In genomic region chr12:45587877-45588530, GRCh38 we compare ENCODE assay signal across 1 cellular context.
TF ChIP-seq lines count a peak whose summit lies in the region.

No MANE protein-coding gene starts in this region.

TF ChIP-seq in WTC11, 78 proteins besides CTCF, POLR2A, EP300 and RAD21 (continued from another document):
- TF ChIP-seq ZNF281 (CRISPR knock-in tag; IDR thresholded peaks at IDR 0.05) (no peak), ZNF396 (CRISPR knock-in tag; IDR thresholded peaks at IDR 0.05; ENCODE audit: borderline replicate concordance) (no peak), ZBTB21 (CRISPR knock-in tag; IDR thresholded peaks at IDR 0.05; ENCODE audit: borderline replicate concordance) (no peak), ARID4B (CRISPR knock-in tag; IDR thresholded peaks at IDR 0.05; ENCODE audit: borderline replicate concordance) (no peak), OVOL2 (CRISPR knock-in tag; IDR thresholded peaks at IDR 0.05; ENCODE audit: borderline replicate concordance) (no peak), ZBTB43 (CRISPR knock-in tag; IDR thresholded peaks at IDR 0.05) (no peak)
